Comparison of ENCODE assay signal across 1 cellular context in the genomic region with DNA sequence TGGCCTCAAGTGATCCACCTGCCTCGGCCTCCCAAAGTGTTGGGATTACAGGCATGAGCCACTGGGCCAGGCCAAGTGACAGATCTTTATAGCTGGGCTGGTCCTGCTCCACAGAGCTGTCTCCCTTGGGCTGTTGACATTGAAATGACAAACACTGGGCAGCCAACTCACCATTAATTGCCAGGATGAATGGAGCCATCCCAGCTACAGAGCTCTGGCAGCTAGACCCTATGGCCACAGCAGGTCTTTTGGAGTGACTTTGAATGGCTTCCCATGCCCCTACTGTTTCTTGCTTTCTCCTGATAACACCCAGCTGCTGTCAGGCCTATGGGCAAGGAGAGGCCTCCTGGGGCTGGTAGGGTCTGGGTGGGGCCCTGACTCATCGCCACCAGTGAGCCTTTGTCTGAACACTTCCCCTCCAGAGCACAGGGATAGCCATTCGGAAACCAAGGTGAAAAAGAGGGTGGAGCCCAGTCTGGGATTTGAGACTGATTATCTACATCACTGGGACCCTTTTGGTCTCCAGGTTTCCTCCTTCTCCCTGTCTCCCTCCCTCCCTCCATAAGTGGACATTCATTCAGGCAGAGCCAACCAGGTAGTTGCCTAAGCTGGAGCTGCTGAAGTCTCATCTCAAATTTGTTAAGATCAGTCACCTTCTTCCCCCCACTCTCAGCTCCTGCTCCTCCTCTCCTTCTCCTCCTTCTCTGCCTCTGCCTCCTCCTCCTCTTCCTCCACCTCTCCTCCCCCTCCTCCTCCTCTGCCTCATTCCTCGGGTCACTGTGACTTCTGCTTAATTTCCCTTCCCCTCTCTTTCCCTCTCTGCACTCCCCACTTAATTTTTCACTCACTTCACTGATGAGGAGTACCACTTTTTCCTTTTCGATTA.
TF ChIP-seq lines count a peak whose summit lies in the region.

No MANE protein-coding gene starts in this region.

TF ChIP-seq in IMR-90, 13 proteins besides CTCF, POLR2A, EP300 and RAD21:
- TF ChIP-seq FOS (IDR thresholded peaks at IDR 0.05; ENCODE audit: low read depth, low read length) = 0 out of 2 replicates have a peak, but pooled peaks have one; percentile 19
- TF ChIP-seq MAFK (IDR thresholded peaks at IDR 0.05; ENCODE audit: low read depth, low read length) = no peak
- no peak for TF ChIP-seq NFE2L2 (IDR thresholded peaks at IDR 0.05; ENCODE audit: low read depth, low read length)
TF ChIP-seq in IMR-90: peak in this region for 1.
